ENCODE assay signal across 1 cellular context in genomic region chrX:149848855-149849254, GRCh38.
TF ChIP-seq lines count a peak whose summit lies in the region.

No MANE protein-coding gene starts in this region.

TF ChIP-seq in K562, 482 proteins besides CTCF, POLR2A, EP300 and RAD21 (continued from another document and continues in another):
- TF ChIP-seq HMBOX1 (IDR thresholded peaks at IDR 0.05) (no peak), BRCA1 (IDR thresholded peaks at IDR 0.05) (no peak), BRCA1 (CRISPR knock-in tag; IDR thresholded peaks at IDR 0.05) (no peak), ARHGAP35 (IDR thresholded peaks at IDR 0.05; ENCODE audit: partially characterized antibody) (no peak), THAP12 (CRISPR knock-in tag; IDR thresholded peaks at IDR 0.05) (no peak), CBX3 (IDR thresholded peaks at IDR 0.05; ENCODE audit: borderline replicate concordance in 1 of 2, low read length in 2 of 2) (peak in 1 of 2 experiments; percentile 83; a peak in 2 of 3 replicates), SRSF7 (optimal IDR thresholded peaks at IDR 0.05; ENCODE audit: low read depth, low read length) (no peak), CLOCK (CRISPR knock-in tag; IDR thresholded peaks at IDR 0.05; ENCODE audit: borderline replicate concordance) (no peak), RFX5 (IDR thresholded peaks at IDR 0.05; ENCODE audit: low read depth, low read length) (no peak), TFE3 (CRISPR knock-in tag; IDR thresholded peaks at IDR 0.05) (no peak), TFAP4 (CRISPR knock-in tag; IDR thresholded peaks at IDR 0.05; ENCODE audit: borderline replicate concordance) (no peak), NCOA1 (IDR thresholded peaks at IDR 0.05; ENCODE audit: low read depth) (0 out of 2 replicates have a peak, but pooled peaks have one; percentile 55), FOXM1 (IDR thresholded peaks at IDR 0.05; ENCODE audit: low read depth) (peak; percentile 61; the same call in 1 of the 2 replicates), FOXM1 (CRISPR knock-in tag; IDR thresholded peaks at IDR 0.05; ENCODE audit: low read depth) (no peak), NFIC (IDR thresholded peaks at IDR 0.05) (peak; percentile 66), SMARCE1 (IDR thresholded peaks at IDR 0.05) (0 out of 2 replicates have a peak, but pooled peaks have one; percentile 64), MXI1 (IDR thresholded peaks at IDR 0.05; ENCODE audit: low read depth, low read length) (no peak), NR2C1 (IDR thresholded peaks at IDR 0.05) (peak; percentile 90), NR2C1 (tag; IDR thresholded peaks at IDR 0.05) (peak; percentile 88), NCOR1 (IDR thresholded peaks at IDR 0.05) (peak; percentile 79), GMEB1 (CRISPR knock-in tag; IDR thresholded peaks at IDR 0.05) (no peak), ESRRA (IDR thresholded peaks at IDR 0.05; ENCODE audit: borderline replicate concordance, low read depth) (peak; percentile 88; the same call in 1 of the 2 replicates), HDAC2 (IDR thresholded peaks at IDR 0.05) (0 out of 2 replicates have a peak, but pooled peaks have one; percentile 21), ATF4 (CRISPR knock-in tag; IDR thresholded peaks at IDR 0.05) (no peak), TCF3 (CRISPR knock-in tag; IDR thresholded peaks at IDR 0.05) (peak; percentile 87), SRF (CRISPR knock-in tag; IDR thresholded peaks at IDR 0.05) (no peak), BMI1 (IDR thresholded peaks at IDR 0.05; ENCODE audit: low read length) (no peak), TAF9B (IDR thresholded peaks at IDR 0.05; ENCODE audit: partially characterized antibody) (no peak), SMC3 (conservative IDR thresholded peaks at IDR 0.05; ENCODE audit: insufficient read depth, low read depth, low read length) (no peak), KLF16 (IDR thresholded peaks at IDR 0.05) (peak; percentile 79), ARID1B (IDR thresholded peaks at IDR 0.05) (peak; percentile 91), CBFA2T2 (conservative IDR thresholded peaks at IDR 0.05) (peak; percentile 89), KLF10 (CRISPR knock-in tag; IDR thresholded peaks at IDR 0.05) (no peak), MEF2A (IDR thresholded peaks at IDR 0.05; ENCODE audit: control insufficient read depth, low read depth, low read length) (no peak), ZNF24 (IDR thresholded peaks at IDR 0.05) (no peak), NR1H2 (CRISPR knock-in tag; IDR thresholded peaks at IDR 0.05) (no peak), SFPQ (IDR thresholded peaks at IDR 0.05; ENCODE audit: low read depth, low read length) (no peak), SMARCA5 (IDR thresholded peaks at IDR 0.05) (no peak), PML (IDR thresholded peaks at IDR 0.05; ENCODE audit: low read length) (peak; percentile 90), MTA2 (IDR thresholded peaks at IDR 0.05; ENCODE audit: low read depth) (peak; percentile 79), PHF8 (IDR thresholded peaks at IDR 0.05; ENCODE audit: borderline replicate concordance, low read length) (no peak), MAX (CRISPR knock-in tag; IDR thresholded peaks at IDR 0.05) (no peak), RFX7 (CRISPR knock-in tag; IDR thresholded peaks at IDR 0.05) (no peak), MLLT1 (IDR thresholded peaks at IDR 0.05) (peak in 1 of 2 experiments; percentile 93; a peak in 2 of 4 replicates), RUNX1 (IDR thresholded peaks at IDR 0.05; ENCODE audit: low read depth) (peak; percentile 58; the same call in 1 of the 2 replicates), SRSF9 (IDR thresholded peaks at IDR 0.05; ENCODE audit: borderline replicate concordance, low read depth, low read length) (no peak), CREB5 (CRISPR knock-in tag; IDR thresholded peaks at IDR 0.05) (no peak), ZFP1 (CRISPR knock-in tag; IDR thresholded peaks at IDR 0.05) (peak; percentile 100), POLR2AphosphoS5 (IDR thresholded peaks at IDR 0.05; ENCODE audit: control insufficient read depth, insufficient read depth, low read depth, low read length) (peak; percentile 87), SIX5 (IDR thresholded peaks at IDR 0.05; ENCODE audit: borderline replicate concordance in 1 of 2, insufficient read depth in 1 of 2, low read depth in 1 of 2, low read length in 2 of 2) (no peak), ETV5 (CRISPR knock-in tag; IDR thresholded peaks at IDR 0.05; ENCODE audit: low read depth) (no peak), EGR1 (conservative IDR thresholded peaks at IDR 0.05) (no peak), CBFA2T3 (IDR thresholded peaks at IDR 0.05) (peak; percentile 94), NCOA2 (IDR thresholded peaks at IDR 0.05; ENCODE audit: partially characterized antibody in 2 of 2) (no peak), HNRNPH1 (optimal IDR thresholded peaks at IDR 0.05; ENCODE audit: low read depth, low read length) (no peak), CTBP1 (IDR thresholded peaks at IDR 0.05; ENCODE audit: borderline replicate concordance) (peak; percentile 27; the same call in 1 of the 2 replicates), EWSR1 (IDR thresholded peaks at IDR 0.05; ENCODE audit: borderline replicate concordance, low read depth, partially characterized antibody) (no peak), CSDE1 (IDR thresholded peaks at IDR 0.05) (no peak)
